Comparison of ENCODE assay signal across 10 cellular contexts in the genomic region with DNA sequence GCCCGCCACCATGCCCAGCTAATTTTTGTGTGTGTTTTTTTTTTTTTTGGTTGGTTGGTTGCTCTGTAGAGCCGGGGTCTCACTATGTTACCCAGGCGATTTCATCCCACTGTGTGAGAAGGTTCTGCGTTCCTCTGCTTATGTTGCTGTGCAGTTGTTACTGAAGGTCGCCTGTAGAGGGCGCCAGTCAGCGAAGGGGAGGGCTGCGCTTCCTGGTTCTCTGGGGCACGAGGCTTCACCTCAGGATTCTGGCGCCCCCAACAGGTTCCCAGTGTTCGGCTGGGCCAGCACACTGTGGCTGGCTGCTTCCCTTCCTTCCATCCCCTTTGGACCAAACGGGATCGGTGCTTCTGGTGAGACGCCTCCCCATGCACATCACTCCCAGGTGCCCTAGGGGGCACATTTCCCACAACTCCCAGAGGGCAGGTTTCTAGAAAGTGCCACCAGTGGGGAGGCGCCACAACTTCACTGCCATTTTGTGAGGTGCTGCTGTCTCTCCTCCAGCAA. TPM values are rescaled to one million over a fixed set of nuclear protein-coding genes. Genes with fewer than 3 reads are reported as not detected.
DNase-seq lines count a peak whose midpoint lies in the region; TF ChIP-seq lines count a peak whose summit lies in the region.
"Not testable (repeated sequence)": the region's sequence is repeated elsewhere in the genome, so short reads cannot be mapped to it uniquely, and the experiment has no call there.
"Had no signal": no experiment of that assay in that cellular context is flagged by ENCODE, and none has a peak within 500 bp of the region (broad histone marks: within the 10 kb centered on the region; RNA-seq: fewer than 3 reads in every experiment).

A gene with protein sequence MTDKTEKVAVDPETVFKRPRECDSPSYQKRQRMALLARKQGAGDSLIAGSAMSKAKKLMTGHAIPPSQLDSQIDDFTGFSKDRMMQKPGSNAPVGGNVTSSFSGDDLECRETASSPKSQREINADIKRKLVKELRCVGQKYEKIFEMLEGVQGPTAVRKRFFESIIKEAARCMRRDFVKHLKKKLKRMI (plus strand): TSS at position 457 of the 507 bp plus-strand sequence. CDS start 5,302 bp downstream, outside the sequence.

- not testable (repeated sequence) for H3K27me3 ChIP-seq in BJ (ENCODE audit: control insufficient read depth, insufficient read depth, low read length)

- not testable (repeated sequence) for TF ChIP-seq EP300 in Ishikawa (IDR thresholded peaks at IDR 0.05; ENCODE audit: borderline replicate concordance)

- CTCF ChIA-PET in BJ (lab: Yijun Ruan, JAX), result not testable (repeated sequence)

- TF ChIP-seq POLR2A in erythroblast (IDR thresholded peaks at IDR 0.05; ENCODE audit: low read length), result not testable (repeated sequence)

- not testable (repeated sequence) for DNase-seq in BJ (ENCODE audit: low read depth)
- DNase-seq in GM12865 (ENCODE audit: low read depth) (peak; percentile 6), NCI-H69 (lab: John Stamatoyannopoulos, UW) (peak; percentile 19), erythroblast (lab: John Stamatoyannopoulos, UW) (peak; percentile 42 to 59)
- DNase-seq in activated effector memory CD4-positive, alpha-beta T cell treated with anti-CD3 and anti-CD28 coated beads, Interleukin-2, amount 50 U/mL, for 16 hours, result peak; percentile 66
- peak; percentile 13 to 52 for DNase-seq in stimulated activated CD4-positive, alpha-beta T cell treated with anti-CD3 and anti-CD28 coated beads, Interleukin-2, amount 100 ng/mL, for 48 hours

- H3K36me3 ChIP-seq in BJ (ENCODE audit: control insufficient read depth, insufficient read depth, low read length), result not testable (repeated sequence)

- POLR2A ChIA-PET in BJ (lab: Charles Lee), result not testable (repeated sequence)

- peak; percentile 8; the same call in 1 of the 2 replicates for TF ChIP-seq CTCF in BJ (IDR thresholded peaks at IDR 0.05; ENCODE audit: insufficient read depth, low read depth, low read length)
- TF ChIP-seq CTCF in GM12865 (IDR thresholded peaks at IDR 0.05; ENCODE audit: insufficient read depth, low read depth, low read length, missing control alignments), result peak; percentile 28
- TF ChIP-seq CTCF in WI38 (IDR thresholded peaks at IDR 0.05; ENCODE audit: low read depth, low read length), result 0 out of 2 replicates have a peak, but pooled peaks have one; percentile 13

- TF ChIP-seq RAD21 in Ishikawa (IDR thresholded peaks at IDR 0.05; ENCODE audit: low read depth), result peak; percentile 14; the same call in 1 of the 2 replicates

- not testable (repeated sequence) for H3K4me3 ChIP-seq in BJ (ENCODE audit: low read depth, low read length); GM12865 (ENCODE audit: low read depth, low read length); WI38 (ENCODE audit: low read depth, low read length)

RNA-seq across cellular contexts. Expression of the gene that starts here (rescaled TPM):
- polyA plus RNA-seq in BJ (2011; rRNA removed), result not detected in 2 replicates
- not detected in 2 replicates for polyA minus RNA-seq in BJ (2011; rRNA and poly(A)+ RNA removed)
- polyA plus RNA-seq: GM23248, sigmoid colon had no signal
